ENCODE assay signal across 21 cellular contexts in the genomic region with DNA sequence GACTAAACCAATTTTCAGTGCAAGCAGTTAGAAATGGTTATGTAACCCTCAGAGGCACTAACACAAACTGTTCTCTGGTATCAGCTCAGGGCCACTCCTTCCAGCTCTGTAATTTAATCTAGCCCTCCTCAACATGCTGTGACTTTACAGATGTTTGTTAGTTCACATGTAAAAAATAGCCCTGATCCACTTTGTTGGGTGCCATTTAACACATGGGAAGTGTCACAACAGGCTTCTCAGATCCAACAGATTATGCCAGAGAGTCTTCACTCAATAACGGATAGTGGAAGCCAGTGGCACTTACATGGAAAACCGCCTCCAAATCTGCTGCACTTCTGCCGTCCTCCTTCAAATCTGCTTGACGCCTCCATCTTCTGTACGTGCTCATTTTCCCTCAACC. TPM values are rescaled to one million over a fixed set of nuclear protein-coding genes. Genes with fewer than 3 reads are reported as not detected.
DNase-seq lines count a peak whose midpoint lies in the region; ATAC-seq and TF ChIP-seq lines count a peak whose summit lies in the region.
"Had no signal": no experiment of that assay in that cellular context is flagged by ENCODE, and none has a peak within 500 bp of the region (broad histone marks: within the 10 kb centered on the region; RNA-seq: fewer than 3 reads in every experiment).

No MANE protein-coding gene starts in this region.

- intact Hi-C loops in dorsolateral prefrontal cortex (cut with DNase I) = no loop called here
- intact Hi-C loops in right cardiac atrium (cut with DNase I) = loop anchor here in 2 of 4 donors (10.0 kb wide), 1 partner anchor 50 kb away; a partner anchor contains a TSS
- intact Hi-C loops in sciatic nerve (cut with DNase I) = no loop called here

- WGBS in right cardiac atrium = 48% methylated on average over 5 of the region's 5 CpGs

- ATAC-seq in right cardiac atrium = peak; percentile 87 to 94
- peak; percentile 63 for ATAC-seq in sciatic nerve

- H3K4me3 ChIP-seq in dorsolateral prefrontal cortex = no peak overlapping the region
- no peak overlapping the region for H3K4me3 ChIP-seq in right cardiac atrium (ENCODE audit: low read length)
- H3K4me3 ChIP-seq: SK-N-MC had no signal

- H3K27me3 ChIP-seq in dorsolateral prefrontal cortex (no peaks in the 10 kb centered on the region), right cardiac atrium (ENCODE audit: control insufficient read depth, insufficient read depth) (no peaks in the 10 kb centered on the region)
- H3K27me3 ChIP-seq: BE2C had no signal

- no peak for TF ChIP-seq CTCF in dorsolateral prefrontal cortex (IDR thresholded peaks at IDR 0.05 in 54 of 56, conservative IDR thresholded peaks at IDR 0.05 in 2 of 56; ENCODE audit: low read depth in 1 of 56, partially characterized antibody in 56 of 56)

- H3K4me1 ChIP-seq in right cardiac atrium (ENCODE audit: control insufficient read depth, insufficient read depth, low read length) = peaks cover 9% of the 10 kb centered on the region
- H3K4me1 ChIP-seq: BE2C had no signal

- H3K27ac ChIP-seq in dorsolateral prefrontal cortex (peak overlapping the region in 51 of 59 donors; percentile 3 to 82 (median 64)), right cardiac atrium (ENCODE audit: low read length) (peak overlapping the region; percentile 51)
- H3K27ac ChIP-seq: KMS-11, RWPE1, SK-N-MC had no signal

- H3K9me3 ChIP-seq in right cardiac atrium (ENCODE audit: control insufficient read depth, low read length) = no peaks in the 10 kb centered on the region
- H3K9me3 ChIP-seq: BE2C had no signal

- DNase-seq in NCI-H2171 treated with DMSO at 0.1 percent for 48 hours (lab: John Stamatoyannopoulos, UW) (peak; percentile 39), dorsolateral prefrontal cortex (peak in 4 of 10 donors; percentile 43 to 59 (median 46)), right cardiac atrium (no peak), sciatic nerve (ENCODE audit: low spot score) (no peak), NCI-H1048 (lab: John Stamatoyannopoulos, UW) (no peak), activated T-cell treated with anti-CD3 and anti-CD28 coated beads for 4 hours (no peak), NCI-H1105 treated with DMSO at 0.1 percent for 48 hours (lab: John Stamatoyannopoulos, UW) (no peak), NOMO-1 treated with DMSO at 0.1 percent for 48 hours (lab: John Stamatoyannopoulos, UW; ENCODE audit: unreplicated experiment) (no peak)
- DNase-seq: ACHN; BE2C; CD4-positive, alpha-beta memory T cell; DND-41; GF-D8; HFFc6; NCI-H1105; NCI-H187; NCI-H526; NK-92 treated with Interleukin-12 subunit alpha and Interleukin-12 subunit beta, amount 100 ng/mL, for 24 hours had no signal

RNA-seq across cellular contexts. Expression of a gene that starts 51.6 kb away (rescaled TPM):
- 100 to 1,000 TPM in 119 of 120 experiments, 10 to 100 TPM in 1; 78.1 to 308 (median 175) TPM for total RNA-seq in dorsolateral prefrontal cortex
- 10 to 100 TPM; 18.8 to 28.2 (median 23.1) TPM for total RNA-seq in right cardiac atrium
- polyA plus RNA-seq in right cardiac atrium = 9.5 TPM
- total RNA-seq in sciatic nerve = 54.6 TPM
